In the genomic region with DNA sequence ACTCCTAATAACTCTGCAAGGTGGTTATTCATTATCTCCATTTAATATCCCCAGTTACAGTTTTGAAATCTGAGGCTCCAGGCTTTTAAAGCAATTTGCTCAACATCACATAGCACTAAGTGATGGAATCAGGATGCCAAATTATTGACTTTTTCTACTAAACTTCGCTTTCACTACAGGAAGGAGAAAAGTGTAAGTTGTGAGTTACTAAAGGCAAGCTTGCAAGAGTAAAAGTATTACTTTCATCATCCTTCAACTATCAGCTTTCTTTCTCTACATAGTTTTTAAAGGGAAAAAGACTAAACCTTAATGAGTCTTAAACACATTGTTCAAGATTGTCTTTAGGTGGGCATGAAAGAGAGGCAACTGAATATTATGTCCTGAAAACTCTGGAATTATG, we compare ENCODE assay signal across 12 cellular contexts. TPM values are rescaled to one million over a fixed set of nuclear protein-coding genes. Genes with fewer than 3 reads are reported as not detected.
A peak's percentile ranks its signal among the peaks of the same experiment; 100 is the strongest.
DNase-seq lines count a peak whose midpoint lies in the region; ATAC-seq and TF ChIP-seq lines count a peak whose summit lies in the region.
"Had no signal": no experiment of that assay in that cellular context is flagged by ENCODE, and none has a peak within 500 bp of the region (broad histone marks: within the 10 kb centered on the region; RNA-seq: fewer than 3 reads in every experiment).

No MANE protein-coding gene starts in this region.

- intact Hi-C loops in left ventricle myocardium superior (cut with micrococcal nuclease), result no loop called here
- intact Hi-C loops in mammary epithelial cell (cut with micrococcal nuclease), result no loop called here
- intact Hi-C loops in aorta (cut with DNase I), result loop anchor here in 1 of 2 donors (5.0 kb wide), 1 partner anchor 119 kb away; no protein-coding TSS in a partner anchor
- intact Hi-C loops in head of caudate nucleus (cut with DNase I), result loop anchor here (5.0 to 10.0 kb wide), 2 partner anchors 36 to 94 kb away; no protein-coding TSS in a partner anchor

- peak overlapping the region; percentile 100 for H3K4me3 Mint-ChIP-seq in nephron progenitor cell

- no peaks in the 10 kb centered on the region for H3K36me3 Mint-ChIP-seq in nephron progenitor cell (ENCODE audit: low read depth)

- peaks cover 4% of the 10 kb centered on the region for H3K27me3 Mint-ChIP-seq in nephron progenitor cell (ENCODE audit: low read depth, poor library complexity)
- H3K27me3 Mint-ChIP-seq: activated naive CD8-positive, alpha-beta T cell treated with anti-CD3 and anti-CD28 coated beads, Interleukin-2, amount 10 ng/mL, durations not matched to agents 7 days and 5 days had no signal

- H3K4me3 ChIP-seq in right atrium auricular region (peak overlapping the region; percentile 81 to 86), mammary epithelial cell (replicated peaks in 1 of 3; ENCODE audit: insufficient read depth in 1 of 3, low read depth in 2 of 3, low read length in 3 of 3) (no peak overlapping the region), aorta (ENCODE audit: low read length in 2 of 2) (peak overlapping the region; percentile 22 to 96)

- dilution Hi-C loops in mammary epithelial cell (cut with HindIII; ENCODE audit: low sequenced_read_pairs), result no loop called here

- H3K4me2 ChIP-seq in mammary epithelial cell (ENCODE audit: insufficient read depth, low read depth, low read length), result peak overlapping the region; percentile 75

- no peak for TF ChIP-seq CTCF in right atrium auricular region (IDR thresholded peaks at IDR 0.05)
- no peak for TF ChIP-seq CTCF in mammary epithelial cell (conservative IDR thresholded peaks at IDR 0.05 in 1 of 2, IDR thresholded peaks at IDR 0.05 in 1 of 2; ENCODE audit: extremely low read depth in 1 of 2, insufficient read depth in 1 of 2, low read depth in 1 of 2, low read length in 2 of 2)
- TF ChIP-seq CTCF in nephron progenitor cell (IDR thresholded peaks at IDR 0.05), result no peak

- H3K4me1 Mint-ChIP-seq in nephron progenitor cell, result peaks cover 52% of the 10 kb centered on the region

- no peak overlapping the region for H3K27ac Mint-ChIP-seq in nephron progenitor cell
- H3K27ac Mint-ChIP-seq: activated naive CD8-positive, alpha-beta T cell treated with anti-CD3 and anti-CD28 coated beads, Interleukin-2, amount 10 ng/mL, durations not matched to agents 7 days and 5 days had no signal

- in situ Hi-C loops in mammary epithelial cell (cut with MboI; ENCODE audit: low sequenced_read_pairs in 2 of 2), result no loop called here

- H2AFZ ChIP-seq in mammary epithelial cell (ENCODE audit: low read depth, low read length), result no peak overlapping the region

- H3K27ac ChIP-seq in right atrium auricular region (peak overlapping the region; percentile 93 to 95), mammary epithelial cell (ENCODE audit: insufficient read depth, low read depth, low read length) (no peak overlapping the region), aorta (ENCODE audit: low read depth in 1 of 2, low read length in 2 of 2) (no peak overlapping the region)

- ATAC-seq in left ventricle myocardium superior (no peak), aorta (ENCODE audit: low FRiP score) (no peak)

- DNase-seq in right atrium auricular region (ENCODE audit: low spot score), result no peak
- no peak for DNase-seq in left ventricle myocardium superior
- DNase-seq in mammary epithelial cell, result no peak
- DNase-seq in nephron progenitor cell, result no peak
- DNase-seq in aorta, result no peak
- DNase-seq in pons (ENCODE audit: low spot score), result no peak
- no peak for DNase-seq in head of caudate nucleus
- DNase-seq in stimulated activated CD4-positive, alpha-beta T cell treated with anti-CD3 and anti-CD28 coated beads, Interleukin-15, amount 100 ng/mL, for 24 hours, result no peak
- DNase-seq: activated naive CD8-positive, alpha-beta T cell treated with anti-CD3 and anti-CD28 coated beads, Interleukin-2, amount 10 ng/mL, durations not matched to agents 7 days and 5 days; NCI-H1694; trophoblast cell had no signal

- no peaks in the 10 kb centered on the region for H3K36me3 ChIP-seq in right atrium auricular region
- H3K36me3 ChIP-seq in mammary epithelial cell (ENCODE audit: insufficient read depth, low read length), result no peaks in the 10 kb centered on the region
- no peaks in the 10 kb centered on the region for H3K36me3 ChIP-seq in aorta (ENCODE audit: control insufficient read depth in 1 of 2, insufficient read depth in 2 of 2, low read length in 1 of 2)

- H3K79me2 ChIP-seq in mammary epithelial cell (ENCODE audit: insufficient read depth, low read length), result peaks cover 68% of the 10 kb centered on the region

- H3K4me1 ChIP-seq in right atrium auricular region (peaks cover 0 to 64% of the 10 kb centered on the region in 2 donors), mammary epithelial cell (ENCODE audit: insufficient read depth, low read length) (peaks cover 17% of the 10 kb centered on the region), aorta (ENCODE audit: control insufficient read depth in 1 of 2, insufficient read depth in 2 of 2, low read length in 2 of 2) (peaks cover 5 to 20% of the 10 kb centered on the region in 2 donors)

- no peaks in the 10 kb centered on the region for H4K20me1 ChIP-seq in mammary epithelial cell (ENCODE audit: insufficient read depth, low read length)

- CTCF ChIA-PET in mammary epithelial cell (lab: Charles Lee; ENCODE audit: low non-redundant PET), result no interaction called here

- WGBS in mammary epithelial cell (ENCODE audit: low coverage, missing lambda C conversion rate), result 62% methylated on average over 1 of the region's 1 CpG
- WGBS in aorta, 2 donors, result 42 to 43% methylated on average over 1 of the region's 1 CpG

- H3K9me3 Mint-ChIP-seq in nephron progenitor cell, result no peaks in the 10 kb centered on the region
- H3K9me3 Mint-ChIP-seq: activated naive CD8-positive, alpha-beta T cell treated with anti-CD3 and anti-CD28 coated beads, Interleukin-2, amount 10 ng/mL, durations not matched to agents 7 days and 5 days; neural crest cell had no signal

- no TSS peak for BruUV-seq in mammary epithelial cell (replicated peaks; lab: Mats Ljungman, UMichigan)

- no peak overlapping the region for H3K9ac ChIP-seq in mammary epithelial cell (ENCODE audit: insufficient read depth, low read length)

- H3K9me3 ChIP-seq in right atrium auricular region (no peaks in the 10 kb centered on the region), mammary epithelial cell (replicated peaks; ENCODE audit: insufficient read depth, low read length) (no peaks in the 10 kb centered on the region), aorta (ENCODE audit: control insufficient read depth, low read length) (no peaks in the 10 kb centered on the region)

- H3K27me3 ChIP-seq in right atrium auricular region (no peaks in the 10 kb centered on the region), mammary epithelial cell (ENCODE audit: insufficient read depth, low read length) (no peaks in the 10 kb centered on the region), aorta (ENCODE audit: control insufficient read depth in 1 of 2, insufficient read depth in 2 of 2, low read length in 1 of 2) (no peaks in the 10 kb centered on the region)

RNA-seq across cellular contexts. Expression of gene OSBPL9, which starts 1.8 kb away (rescaled TPM):
- total RNA-seq in right atrium auricular region (10 to 100 TPM; 60.0 to 60.8 TPM), left ventricle myocardium superior (52.3 TPM), mammary epithelial cell (10 to 100 TPM; 59.0 to 87.5 TPM), aorta (100 to 1,000 TPM in 1 of 2 donors, 10 to 100 TPM in 1; 98.5 to 121 TPM)
- polyA plus RNA-seq in mammary epithelial cell (42.2 TPM), aorta (10 to 100 TPM; 42.8 to 59.1 TPM)
- polyA minus RNA-seq in mammary epithelial cell, result 129 TPM

Comparison
In these comparisons a context has a peak if more than half of its experiments do, and no peak if none do; other contexts are left out.
1. H3K27ac ChIP-seq: peak in right atrium auricular region (2 of 2); none in mammary epithelial cell (single experiment) and aorta (0 of 2).
2. H3K4me3 ChIP-seq: peak in right atrium auricular region (2 of 2) and aorta (2 of 2); none in mammary epithelial cell (0 of 3).